1 cellular context compared by ENCODE assay signal in genomic region chr10:102919237-102919959, GRCh38.
A peak's percentile ranks its signal among the peaks of the same experiment; 100 is the strongest.
TF ChIP-seq lines count a peak whose summit lies in the region.

No MANE protein-coding gene starts in this region.

TF ChIP-seq in HepG2, 621 proteins besides CTCF, POLR2A, EP300 and RAD21 (continued from another document):
- TF ChIP-seq PCBP1 (IDR thresholded peaks at IDR 0.05; ENCODE audit: borderline replicate concordance, low read depth, low read length) = no peak
- peak; percentile 36; the same call in 1 of the 2 replicates for TF ChIP-seq PATZ1 (CRISPR knock-in tag; IDR thresholded peaks at IDR 0.05)
- TF ChIP-seq ZHX1 (CRISPR knock-in tag; IDR thresholded peaks at IDR 0.05; ENCODE audit: low read depth) = peak; percentile 28; the same call in 1 of the 2 replicates
- TF ChIP-seq PHF8 (CRISPR knock-in tag; IDR thresholded peaks at IDR 0.05) = peak; percentile 59; the same call in 1 of the 2 replicates
- TF ChIP-seq HOXA5 (CRISPR knock-in tag; IDR thresholded peaks at IDR 0.05) = 0 out of 2 replicates have a peak, but pooled peaks have one; percentile 38
- peak; percentile 11; the same call in 1 of the 2 replicates for TF ChIP-seq ZNF280B (CRISPR knock-in tag; IDR thresholded peaks at IDR 0.05; ENCODE audit: borderline replicate concordance)
- TF ChIP-seq XRCC5 (optimal IDR thresholded peaks at IDR 0.05; ENCODE audit: low read length) = peak; percentile 2
- TF ChIP-seq ELF4 (CRISPR knock-in tag; IDR thresholded peaks at IDR 0.05; ENCODE audit: borderline replicate concordance) = no peak
- peak; percentile 23; the same call in 1 of the 2 replicates for TF ChIP-seq ZNF547 (CRISPR knock-in tag; IDR thresholded peaks at IDR 0.05)
- peak; percentile 72 for TF ChIP-seq NRL (CRISPR knock-in tag; IDR thresholded peaks at IDR 0.05; ENCODE audit: borderline replicate concordance)
- TF ChIP-seq, protein P1, sequence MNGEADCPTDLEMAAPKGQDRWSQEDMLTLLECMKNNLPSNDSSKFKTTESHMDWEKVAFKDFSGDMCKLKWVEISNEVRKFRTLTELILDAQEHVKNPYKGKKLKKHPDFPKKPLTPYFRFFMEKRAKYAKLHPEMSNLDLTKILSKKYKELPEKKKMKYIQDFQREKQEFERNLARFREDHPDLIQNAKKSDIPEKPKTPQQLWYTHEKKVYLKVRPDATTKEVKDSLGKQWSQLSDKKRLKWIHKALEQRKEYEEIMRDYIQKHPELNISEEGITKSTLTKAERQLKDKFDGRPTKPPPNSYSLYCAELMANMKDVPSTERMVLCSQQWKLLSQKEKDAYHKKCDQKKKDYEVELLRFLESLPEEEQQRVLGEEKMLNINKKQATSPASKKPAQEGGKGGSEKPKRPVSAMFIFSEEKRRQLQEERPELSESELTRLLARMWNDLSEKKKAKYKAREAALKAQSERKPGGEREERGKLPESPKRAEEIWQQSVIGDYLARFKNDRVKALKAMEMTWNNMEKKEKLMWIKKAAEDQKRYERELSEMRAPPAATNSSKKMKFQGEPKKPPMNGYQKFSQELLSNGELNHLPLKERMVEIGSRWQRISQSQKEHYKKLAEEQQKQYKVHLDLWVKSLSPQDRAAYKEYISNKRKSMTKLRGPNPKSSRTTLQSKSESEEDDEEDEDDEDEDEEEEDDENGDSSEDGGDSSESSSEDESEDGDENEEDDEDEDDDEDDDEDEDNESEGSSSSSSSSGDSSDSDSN (CRISPR knock-in tag; IDR thresholded peaks at IDR 0.05) = no peak; the same call in none of the 2 replicates
- TF ChIP-seq ZNF264 (CRISPR knock-in tag; IDR thresholded peaks at IDR 0.05) = no peak
- no peak for TF ChIP-seq ZNF382 (CRISPR knock-in tag; IDR thresholded peaks at IDR 0.05; ENCODE audit: borderline replicate concordance)
- TF ChIP-seq ZFP82 (CRISPR knock-in tag; IDR thresholded peaks at IDR 0.05; ENCODE audit: borderline replicate concordance) = no peak
- no peak for TF ChIP-seq YEATS4 (CRISPR knock-in tag; IDR thresholded peaks at IDR 0.05; ENCODE audit: borderline replicate concordance)
